In the genomic region with DNA sequence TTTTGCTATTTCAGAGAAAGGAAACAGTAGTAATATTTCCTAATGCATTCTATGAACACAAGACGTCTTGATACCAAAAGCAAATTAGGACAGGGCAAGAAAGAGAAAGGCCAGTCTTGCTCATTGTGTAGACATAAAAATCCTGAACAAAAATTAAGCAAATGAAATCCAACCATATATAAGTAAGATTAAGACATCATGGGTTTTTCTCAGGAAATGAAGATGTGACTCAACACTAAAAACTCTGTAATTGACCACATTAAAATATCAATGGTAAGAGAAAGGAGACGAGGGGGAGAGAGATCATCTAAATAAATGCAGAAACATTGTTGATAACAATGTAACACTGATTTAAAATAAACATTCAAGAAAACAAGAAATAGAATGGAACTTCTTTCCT, we compare ENCODE assay signal across 18 cellular contexts.
A peak's percentile ranks its signal among the peaks of the same experiment; 100 is the strongest.
DNase-seq lines count a peak whose midpoint lies in the region; ATAC-seq, FAIRE-seq and TF ChIP-seq lines count a peak whose summit lies in the region.
"Had no signal": no experiment of that assay in that cellular context is flagged by ENCODE, and none has a peak within 500 bp of the region (broad histone marks: within the 10 kb centered on the region; RNA-seq: fewer than 3 reads in every experiment).

No MANE protein-coding gene starts in this region.

- DNase-seq in MCF 10A (ENCODE audit: unreplicated experiment), result peak; percentile 38
- DNase-seq in breast epithelium (ENCODE audit: low spot score in 2 of 2), result no peak
- DNase-seq in astrocyte (ENCODE audit: low read depth), result peak; percentile 16
- DNase-seq in fibroblast of peridontal ligament (ENCODE audit: extremely low read depth), result peak; percentile 9
- no peak for DNase-seq in SIG-M5 treated with dmso at 0.1 percent for 504 hours (lab: John Stamatoyannopoulos, UW; ENCODE audit: unreplicated experiment)
- no peak for DNase-seq in stimulated activated CD4-positive, alpha-beta T cell treated with anti-CD3 and anti-CD28 coated beads, Interleukin-1b, Interleukin-23, amount 100 ng/mL, for 48 hours
- no peak for DNase-seq in middle frontal gyrus (ENCODE audit: extremely low spot score, low spot score)
- DNase-seq: Karpas-422, NCI-H187 treated with DMSO at 0.1 percent for 48 hours, NCI-H510A treated with DMSO at 0.1 percent for 48 hours, SHP77 had no signal

- no peak for FAIRE-seq in astrocyte (lab: Jason Lieb, UNC)
- FAIRE-seq: G401.6, GM12891, HepG2 had no signal

- CTCF ChIA-PET in MCF 10A (lab: Yijun Ruan, JAX), result no interaction called here

- H3K36me3 Mint-ChIP-seq in MCF 10A (ENCODE audit: insufficient read depth, unreplicated experiment), result no peaks in the 10 kb centered on the region
- H3K36me3 Mint-ChIP-seq in astrocyte (ENCODE audit: low read depth, unreplicated experiment), result no peaks in the 10 kb centered on the region

- H3K4me1 ChIP-seq in breast epithelium, result no peaks in the 10 kb centered on the region
- H3K4me1 ChIP-seq in astrocyte (ENCODE audit: insufficient read depth, low read length), result no peaks in the 10 kb centered on the region

- peaks cover 8% of the 10 kb centered on the region for H3K4me1 Mint-ChIP-seq in MCF 10A (ENCODE audit: insufficient read depth, unreplicated experiment)
- peaks cover 10% of the 10 kb centered on the region for H3K4me1 Mint-ChIP-seq in astrocyte (ENCODE audit: low read depth, unreplicated experiment)

- no peaks in the 10 kb centered on the region for H3K27me3 ChIP-seq in breast epithelium
- H3K27me3 ChIP-seq in astrocyte (ENCODE audit: insufficient read depth, low read length), result peaks cover 2% of the 10 kb centered on the region
- H3K27me3 ChIP-seq: BLaER1 treated with 17β-estradiol and CSF1 and Interleukin-3, amounts not matched to agents 10 nM and 100 nM had no signal

- BruUV-seq in MCF 10A (replicated peaks; lab: Mats Ljungman, UMichigan), result no TSS peak

- no peak overlapping the region for H3K4me3 Mint-ChIP-seq in MCF 10A (ENCODE audit: unreplicated experiment)
- no peak overlapping the region for H3K4me3 Mint-ChIP-seq in astrocyte (ENCODE audit: unreplicated experiment)

- H2AFZ ChIP-seq in astrocyte (ENCODE audit: low read depth, low read length), result no peak overlapping the region

- TF ChIP-seq POLR2A in breast epithelium (IDR thresholded peaks at IDR 0.05), result no peak

- POLR2A ChIA-PET in MCF 10A (lab: Yijun Ruan, JAX), result no interaction called here

- H3K27ac Mint-ChIP-seq in MCF 10A (ENCODE audit: low read depth, unreplicated experiment), result no peak overlapping the region
- H3K27ac Mint-ChIP-seq in astrocyte (ENCODE audit: unreplicated experiment), result no peak overlapping the region

- peaks cover 27% of the 10 kb centered on the region for H3K27me3 Mint-ChIP-seq in MCF 10A (ENCODE audit: insufficient read depth, unreplicated experiment)
- peaks cover 15% of the 10 kb centered on the region for H3K27me3 Mint-ChIP-seq in astrocyte (ENCODE audit: low read depth, unreplicated experiment)

- no peaks in the 10 kb centered on the region for H4K20me1 ChIP-seq in astrocyte (ENCODE audit: insufficient read depth, low read length)
- H4K20me1 ChIP-seq: BLaER1 treated with 17β-estradiol and CSF1 and Interleukin-3, amounts not matched to agents 10 nM and 100 nM had no signal

- no peak overlapping the region for H3K9ac ChIP-seq in astrocyte (ENCODE audit: low read length)
- H3K9ac ChIP-seq: BLaER1 treated with 17β-estradiol and CSF1 and Interleukin-3, amounts not matched to agents 10 nM and 100 nM had no signal

- H3K9me3 ChIP-seq in breast epithelium (no peaks in the 10 kb centered on the region), astrocyte (ENCODE audit: insufficient read depth, low read depth, low read length) (peaks cover 6% of the 10 kb centered on the region)

- H3K9me3 Mint-ChIP-seq in MCF 10A (ENCODE audit: unreplicated experiment), result no peaks in the 10 kb centered on the region
- peaks cover 5% of the 10 kb centered on the region for H3K9me3 Mint-ChIP-seq in astrocyte (ENCODE audit: unreplicated experiment)

- no peak overlapping the region for H3K27ac ChIP-seq in breast epithelium
- no peak overlapping the region for H3K27ac ChIP-seq in astrocyte (ENCODE audit: low read depth, low read length)
- H3K27ac ChIP-seq: 22Rv1; BLaER1 treated with 17β-estradiol and CSF1 and Interleukin-3, amounts not matched to agents 10 nM and 100 nM had no signal

- H3K4me2 ChIP-seq in astrocyte (ENCODE audit: low read length), result peak overlapping the region; percentile 36

- H3K4me3 ChIP-seq in breast epithelium, result no peak overlapping the region
- no peak overlapping the region for H3K4me3 ChIP-seq in astrocyte (ENCODE audit: insufficient read depth, low read depth, low read length)
- H3K4me3 ChIP-seq: BLaER1 treated with 17β-estradiol and CSF1 and Interleukin-3, amounts not matched to agents 10 nM and 100 nM had no signal

- no peak for TF ChIP-seq CTCF in MCF 10A (IDR thresholded peaks at IDR 0.05; ENCODE audit: unreplicated experiment)
- TF ChIP-seq CTCF in breast epithelium (IDR thresholded peaks at IDR 0.05), result no peak
- TF ChIP-seq CTCF in astrocyte (IDR thresholded peaks at IDR 0.05; ENCODE audit: insufficient read depth, low read depth, low read length), result no peak

- H3K36me3 ChIP-seq in breast epithelium, result no peaks in the 10 kb centered on the region
- H3K36me3 ChIP-seq in astrocyte (ENCODE audit: insufficient read depth, low read length), result no peaks in the 10 kb centered on the region
- H3K36me3 ChIP-seq: BLaER1 treated with 17β-estradiol and CSF1 and Interleukin-3, amounts not matched to agents 10 nM and 100 nM had no signal

- H3K79me2 ChIP-seq in astrocyte (ENCODE audit: insufficient read depth, low read length), result no peaks in the 10 kb centered on the region

- ATAC-seq in HG03571 (IDR thresholded peaks at IDR 0.05; ENCODE audit: unreplicated experiment), result no peak
- ATAC-seq: HepG2, Panc1 had no signal

- intact Hi-C loops in MCF 10A (cut with micrococcal nuclease) (no loop called here), breast epithelium (cut with DNase I; ENCODE audit: low total_unique reads) (loop anchor here (5.0 kb wide), 1 partner anchor 630 kb away; no protein-coding TSS in a partner anchor)

Comparison
In these comparisons a context has a peak if more than half of its experiments do, and no peak if none do; other contexts are left out.
1. DNase-seq: peak in MCF 10A (single experiment), astrocyte (single experiment) and fibroblast of peridontal ligament (single experiment); none in breast epithelium (0 of 2), SIG-M5 treated with dmso at 0.1 percent for 504 hours (single experiment), stimulated activated CD4-positive, alpha-beta T cell treated with anti-CD3 and anti-CD28 coated beads, Interleukin-1b, Interleukin-23, amount 100 ng/mL, for 48 hours (single experiment) and middle frontal gyrus (single experiment).